ENCODE assay signal across 15 cellular contexts in the genomic region with DNA sequence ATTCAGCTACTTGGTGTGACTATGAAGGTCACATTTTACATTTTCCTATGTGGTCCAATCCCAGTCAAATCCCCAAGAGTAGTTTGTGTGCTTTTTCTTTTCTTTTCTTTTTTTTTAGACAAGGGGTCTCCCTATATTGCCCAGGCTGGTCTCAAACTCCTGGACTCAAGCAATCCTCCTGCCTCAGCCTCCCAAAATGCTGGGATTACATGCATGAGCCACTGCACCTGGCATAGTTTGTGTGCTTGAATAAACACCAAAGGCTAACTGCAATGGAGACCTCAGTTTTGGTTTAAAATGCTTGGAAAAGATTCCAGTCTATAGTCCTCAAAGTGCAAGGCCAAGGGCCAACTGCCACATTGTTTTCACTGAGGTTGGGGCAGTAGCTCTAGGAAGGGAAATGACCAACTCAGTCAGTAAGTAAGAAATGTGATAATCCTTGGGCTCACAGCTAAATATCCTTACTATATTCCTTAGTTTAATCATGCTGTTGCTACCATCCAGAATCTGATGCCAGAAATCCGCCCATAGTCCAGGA. TPM values are rescaled to one million over a fixed set of nuclear protein-coding genes. Genes with fewer than 3 reads are reported as not detected.
DNase-seq lines count a peak whose midpoint lies in the region; ATAC-seq and TF ChIP-seq lines count a peak whose summit lies in the region.
"Had no signal": no experiment of that assay in that cellular context is flagged by ENCODE, and none has a peak within 500 bp of the region (broad histone marks: within the 10 kb centered on the region; RNA-seq: fewer than 3 reads in every experiment).

No MANE protein-coding gene starts in this region.

- no peaks in the 10 kb centered on the region for H3K36me3 ChIP-seq in uterus
- H3K36me3 ChIP-seq: lower lobe of right lung had no signal

- H3K4me1 Mint-ChIP-seq in brain (peaks cover 46% of the 10 kb centered on the region), mesothelial cell of epicardium (peaks cover 11% of the 10 kb centered on the region)

- DNase-seq in right cardiac atrium (no peak), Right ventricle myocardium inferior (ENCODE audit: missing footprints) (no peak), myocyte (ENCODE audit: low read depth) (peak; percentile 12), uterus (no peak), mesothelial cell of epicardium (ENCODE audit: low spot score in 2 of 2, unreplicated experiment in 2 of 2) (no peak), cerebellar nuclear complex (lab: John Stamatoyannopoulos, UW) (no peak)
- DNase-seq in effector CD8-positive, alpha-beta T cell (lab: John Stamatoyannopoulos, UW): no peak
- DNase-seq: activated CD8-positive, alpha-beta memory T cell treated with anti-CD3 and anti-CD28 coated beads, Interleukin-2, amount 10 ng/mL, durations not matched to agents 7 days and 5 days; activated naive CD8-positive, alpha-beta T cell treated with anti-CD3 and anti-CD28 coated beads, Interleukin-2, amount 10 ng/mL, durations not matched to agents 7 days and 5 days; effector memory CD4-positive, alpha-beta T cell; lower lobe of right lung; stimulated activated CD4-positive, alpha-beta T cell treated with anti-CD3 and anti-CD28 coated beads, Interleukin-4, amount 100 ng/mL, for 24 hours; stimulated activated naive CD4-positive, alpha-beta T cell; T1000 had no signal

- ATAC-seq in right cardiac atrium: peak; percentile 32 to 35
- no peak for ATAC-seq in Right ventricle myocardium inferior
- ATAC-seq: activated CD8-positive, alpha-beta memory T cell treated with anti-CD3 and anti-CD28 coated beads, Interleukin-2, amount 10 ng/mL, durations not matched to agents 7 days and 5 days had no signal

- H3K4me3 Mint-ChIP-seq in brain (peak overlapping the region in 2 of 5 experiments; percentile 7 to 52), mesothelial cell of epicardium (no peak overlapping the region)
- H3K4me3 Mint-ChIP-seq: activated CD8-positive, alpha-beta memory T cell treated with anti-CD3 and anti-CD28 coated beads, Interleukin-2, amount 10 ng/mL, durations not matched to agents 7 days and 5 days; activated naive CD8-positive, alpha-beta T cell treated with anti-CD3 and anti-CD28 coated beads, Interleukin-2, amount 10 ng/mL, durations not matched to agents 7 days and 5 days had no signal

- peak overlapping the region; percentile 61 for H3K27ac ChIP-seq in right cardiac atrium (ENCODE audit: low read length)
- H3K27ac ChIP-seq in uterus: peak overlapping the region; percentile 24 to 71
- H3K27ac ChIP-seq: lower lobe of right lung had no signal

- TF ChIP-seq CTCF in brain (conservative IDR thresholded peaks at IDR 0.05) (no peak), uterus (IDR thresholded peaks at IDR 0.05) (no peak), mesothelial cell of epicardium (IDR thresholded peaks at IDR 0.05; ENCODE audit: unreplicated experiment) (no peak)

- no peaks in the 10 kb centered on the region for H3K27me3 ChIP-seq in right cardiac atrium (ENCODE audit: control insufficient read depth, insufficient read depth)
- H3K27me3 ChIP-seq in uterus: no peaks in the 10 kb centered on the region

- intact Hi-C loops in right cardiac atrium (cut with DNase I): no loop called here
- intact Hi-C loops in Right ventricle myocardium inferior (cut with DNase I): no loop called here
- intact Hi-C loops in uterus (cut with DNase I; ENCODE audit: low total_unique reads): no loop called here

- TF ChIP-seq POLR2A in uterus (IDR thresholded peaks at IDR 0.05): no peak

- H3K36me3 Mint-ChIP-seq in brain (peaks cover 11% of the 10 kb centered on the region), mesothelial cell of epicardium (peaks cover 2% of the 10 kb centered on the region)
- H3K36me3 Mint-ChIP-seq: activated CD8-positive, alpha-beta memory T cell treated with anti-CD3 and anti-CD28 coated beads, Interleukin-2, amount 10 ng/mL, durations not matched to agents 7 days and 5 days had no signal

- 91% methylated on average over 1 of the region's 1 CpG for WGBS in right cardiac atrium

- H3K4me3 ChIP-seq in right cardiac atrium (ENCODE audit: low read length): no peak overlapping the region
- no peak overlapping the region for H3K4me3 ChIP-seq in uterus
- H3K4me3 ChIP-seq: lower lobe of right lung had no signal

- H3K4me1 ChIP-seq in right cardiac atrium (ENCODE audit: control insufficient read depth, insufficient read depth, low read length): peaks cover 6% of the 10 kb centered on the region
- no peaks in the 10 kb centered on the region for H3K4me1 ChIP-seq in uterus

- H3K27me3 Mint-ChIP-seq in brain: no peaks in the 10 kb centered on the region
- H3K27me3 Mint-ChIP-seq in mesothelial cell of epicardium (ENCODE audit: low read depth): no peaks in the 10 kb centered on the region
- H3K27me3 Mint-ChIP-seq: activated CD8-positive, alpha-beta memory T cell treated with anti-CD3 and anti-CD28 coated beads, Interleukin-2, amount 10 ng/mL, durations not matched to agents 7 days and 5 days; activated naive CD8-positive, alpha-beta T cell treated with anti-CD3 and anti-CD28 coated beads, Interleukin-2, amount 10 ng/mL, durations not matched to agents 7 days and 5 days had no signal

- H3K27ac Mint-ChIP-seq in brain (peak overlapping the region in 4 of 5 experiments; percentile 69 to 94 (median 88)), mesothelial cell of epicardium (no peak overlapping the region)
- H3K27ac Mint-ChIP-seq: activated CD8-positive, alpha-beta memory T cell treated with anti-CD3 and anti-CD28 coated beads, Interleukin-2, amount 10 ng/mL, durations not matched to agents 7 days and 5 days; activated naive CD8-positive, alpha-beta T cell treated with anti-CD3 and anti-CD28 coated beads, Interleukin-2, amount 10 ng/mL, durations not matched to agents 7 days and 5 days had no signal

- no peaks in the 10 kb centered on the region for H3K9me3 ChIP-seq in right cardiac atrium (ENCODE audit: control insufficient read depth, low read length)
- no peaks in the 10 kb centered on the region for H3K9me3 ChIP-seq in uterus
- H3K9me3 ChIP-seq: lower lobe of right lung had no signal

- H3K9me3 Mint-ChIP-seq in brain (no peaks in the 10 kb centered on the region), mesothelial cell of epicardium (peaks cover 3% of the 10 kb centered on the region)
- H3K9me3 Mint-ChIP-seq: activated naive CD8-positive, alpha-beta T cell treated with anti-CD3 and anti-CD28 coated beads, Interleukin-2, amount 10 ng/mL, durations not matched to agents 7 days and 5 days had no signal

RNA-seq across cellular contexts. Expression of gene EIF2B3, which starts 38.6 kb away (rescaled TPM):
- total RNA-seq in right cardiac atrium (10 to 100 TPM; 28.9 to 37.1 (median 31.9) TPM), Right ventricle myocardium inferior (41.8 TPM), myocyte (50.4 and 65.9 TPM in 2 replicates), uterus (10 to 100 TPM in 3 of 4 donors, 1 to 10 TPM in 1; 3.8 to 73.0 (median 39.4) TPM), mesothelial cell of epicardium (20.8 to 23.5 TPM (median 21.3 TPM) in 3 replicates)
- polyA plus RNA-seq in right cardiac atrium (32.9 TPM), brain (ENCODE audit: insufficient read depth, low read depth, low replicate concordance) (31.8 TPM)
- polyA plus RNA-seq in myocyte (2012): 30.4 TPM
